ENCODE assay signal across 16 cellular contexts in genomic region chr2:167471734-167472133, GRCh38.
A peak's percentile ranks its signal among the peaks of the same experiment; 100 is the strongest.
DNase-seq lines count a peak whose midpoint lies in the region; ATAC-seq lines count a peak whose summit lies in the region.
"Had no signal": no experiment of that assay in that cellular context is flagged by ENCODE, and none has a peak within 500 bp of the region (broad histone marks: within the 10 kb centered on the region; RNA-seq: fewer than 3 reads in every experiment).

No MANE protein-coding gene starts in this region.

- DNase-seq in Kasumi-1 (lab: John Stamatoyannopoulos, UW) (peak; percentile 74 to 76), NAMALWA (ENCODE audit: low spot score) (no peak), NCI-H226 (no peak), NCI-H2227 (lab: John Stamatoyannopoulos, UW; ENCODE audit: unreplicated experiment) (no peak)
- no peak for DNase-seq in activated CD4-positive, alpha-beta memory T cell treated with anti-CD3 and anti-CD28 coated beads, Interleukin-2, amount 10 ng/mL, durations not matched to agents 7 days and 5 days
- DNase-seq: activated CD4-positive, alpha-beta T cell treated with anti-CD3 and anti-CD28 coated beads for 48 hours; activated naive CD4-positive, alpha-beta T cell; BE2C; central memory CD4-positive, alpha-beta T cell; esophagus squamous epithelium; left lung; NCI-H1694 treated with DMSO at 0.1 percent for 48 hours; NCI-H345; SW 1271 had no signal

- H3K4me3 Mint-ChIP-seq in activated CD4-positive, alpha-beta memory T cell treated with anti-CD3 and anti-CD28 coated beads, Interleukin-2, amount 10 ng/mL, durations not matched to agents 7 days and 5 days, result no peak overlapping the region

- H3K36me3 Mint-ChIP-seq in activated CD4-positive, alpha-beta memory T cell treated with anti-CD3 and anti-CD28 coated beads, Interleukin-2, amount 10 ng/mL, durations not matched to agents 7 days and 5 days (ENCODE audit: low read depth), result no peaks in the 10 kb centered on the region

- H3K27ac Mint-ChIP-seq in activated CD4-positive, alpha-beta memory T cell treated with anti-CD3 and anti-CD28 coated beads, Interleukin-2, amount 10 ng/mL, durations not matched to agents 7 days and 5 days, result no peak overlapping the region

- CTCF ChIA-PET in activated CD4-positive, alpha-beta memory T cell treated with anti-CD3 and anti-CD28 coated beads, Interleukin-2, amount 10 ng/mL, durations not matched to agents 7 days and 5 days (lab: Charles Lee), result no interaction called here

- ATAC-seq in GM19397 (IDR thresholded peaks at IDR 0.05; ENCODE audit: unreplicated experiment), result peak; percentile 49
- ATAC-seq in HG02798 (IDR thresholded peaks at IDR 0.05; ENCODE audit: poor library complexity, unreplicated experiment), result peak; percentile 77
- ATAC-seq: left lung had no signal

- no peaks in the 10 kb centered on the region for H3K4me1 Mint-ChIP-seq in activated CD4-positive, alpha-beta memory T cell treated with anti-CD3 and anti-CD28 coated beads, Interleukin-2, amount 10 ng/mL, durations not matched to agents 7 days and 5 days

- H3K27me3 Mint-ChIP-seq in activated CD4-positive, alpha-beta memory T cell treated with anti-CD3 and anti-CD28 coated beads, Interleukin-2, amount 10 ng/mL, durations not matched to agents 7 days and 5 days, result no peaks in the 10 kb centered on the region

- no peaks in the 10 kb centered on the region for H3K9me3 Mint-ChIP-seq in activated CD4-positive, alpha-beta memory T cell treated with anti-CD3 and anti-CD28 coated beads, Interleukin-2, amount 10 ng/mL, durations not matched to agents 7 days and 5 days

- POLR2A ChIA-PET in activated CD4-positive, alpha-beta memory T cell treated with anti-CD3 and anti-CD28 coated beads, Interleukin-2, amount 10 ng/mL, durations not matched to agents 7 days and 5 days (lab: Charles Lee), result no interaction called here

Comparison
In these comparisons a context has a peak if more than half of its experiments do, and no peak if none do; other contexts are left out.
1. DNase-seq: peak in Kasumi-1 (2 of 2); none in NAMALWA (single experiment), NCI-H226 (single experiment), NCI-H2227 (single experiment) and activated CD4-positive, alpha-beta memory T cell treated with anti-CD3 and anti-CD28 coated beads, Interleukin-2, amount 10 ng/mL, durations not matched to agents 7 days and 5 days (single experiment).